In the genomic region with DNA sequence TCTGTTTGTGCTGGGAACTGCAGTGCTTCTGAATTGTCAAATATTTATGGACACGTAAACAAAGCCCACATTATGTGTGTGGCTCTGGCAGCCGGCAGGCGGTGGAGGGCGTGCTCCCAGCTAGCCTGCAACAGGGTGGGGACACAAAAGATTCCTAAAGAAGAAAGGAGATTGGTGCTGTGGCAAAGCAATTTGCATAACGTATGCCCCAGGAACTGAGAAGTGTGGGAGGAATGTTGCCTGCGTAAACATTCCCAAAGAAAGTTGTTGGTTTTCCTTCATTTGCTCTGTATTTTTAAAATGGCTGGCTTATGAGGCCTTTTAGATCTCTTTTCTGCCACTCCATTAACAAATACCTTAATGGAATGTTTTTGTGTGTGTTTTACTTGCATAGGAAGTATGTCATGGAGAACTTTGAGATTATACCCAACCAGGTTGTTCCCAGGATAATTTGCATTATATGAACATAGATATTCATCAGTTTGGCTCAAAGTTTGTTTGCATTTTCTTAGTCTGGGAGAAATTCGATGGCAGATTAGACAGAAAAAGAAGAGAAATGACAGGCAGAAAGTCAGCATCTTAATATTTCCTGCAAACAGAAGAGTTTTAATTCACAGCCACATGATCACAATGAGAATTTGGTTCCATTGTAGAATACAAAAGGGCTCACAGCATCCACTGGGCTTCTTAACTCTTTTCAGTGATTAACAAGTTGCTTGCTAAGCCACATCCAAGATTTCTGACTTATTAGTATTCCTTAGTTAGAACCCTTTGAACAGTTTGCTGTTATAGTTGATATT, we compare ENCODE assay signal across 9 cellular contexts. TPM values are rescaled to one million over a fixed set of nuclear protein-coding genes. Genes with fewer than 3 reads are reported as not detected.
A peak's percentile ranks its signal among the peaks of the same experiment; 100 is the strongest.
DNase-seq lines count a peak whose midpoint lies in the region; ATAC-seq and TF ChIP-seq lines count a peak whose summit lies in the region.
"Had no signal": no experiment of that assay in that cellular context is flagged by ENCODE, and none has a peak within 500 bp of the region (broad histone marks: within the 10 kb centered on the region; RNA-seq: fewer than 3 reads in every experiment).

No MANE protein-coding gene starts in this region.

- WGBS in body of pancreas, 2 donors: 6 to 18% methylated on average over 7 of the region's 7 CpGs

- peak; percentile 74 to 89 (median 82) for DNase-seq in body of pancreas
- peak in 9 of 10 donors; percentile 38 to 95 (median 56) for DNase-seq in posterior cingulate gyrus
- DNase-seq in stimulated activated naive CD8-positive, alpha-beta T cell treated with anti-CD3 and anti-CD28 coated beads, Interleukin-15, Interleukin-2, amounts not matched to agents 100 U/mL and 50 U/mL, for 24 hours: no peak
- no peak for DNase-seq in MV-4-11 (lab: John Stamatoyannopoulos, UW)
- DNase-seq in activated naive CD4-positive, alpha-beta T cell treated with anti-CD3 and anti-CD28 coated beads for 36 hours: no peak
- DNase-seq: activated CD4-positive, alpha-beta T cell treated with anti-CD3 and anti-CD28 coated beads, Interleukin-2, amount 50 U/mL, for 4 hours had no signal

- H3K36me3 ChIP-seq in HUES6 (ENCODE audit: control insufficient read depth, insufficient read depth, low read length) (peaks cover 14% of the 10 kb centered on the region), body of pancreas (replicated peaks in 1 of 2; ENCODE audit: insufficient read depth in 1 of 2, low read depth in 2 of 2) (no peaks in the 10 kb centered on the region), iPS-15b (ENCODE audit: control insufficient read depth, insufficient read depth, low read length) (peaks cover 8% of the 10 kb centered on the region)

- ATAC-seq in body of pancreas (peak; percentile 89), GM18520 (IDR thresholded peaks at IDR 0.05; ENCODE audit: unreplicated experiment) (no peak)
- no peak for ATAC-seq in stimulated activated naive CD8-positive, alpha-beta T cell treated with anti-CD3 and anti-CD28 coated beads, Interleukin-15, Interleukin-2, amounts not matched to agents 100 U/mL and 50 U/mL, for 24 hours

- H3K9ac ChIP-seq in HUES6 (ENCODE audit: low read length) (peak overlapping the region; percentile 20), iPS-15b (ENCODE audit: low read depth, low read length) (peak overlapping the region; percentile 62)

- intact Hi-C loops in body of pancreas (cut with DNase I) (no loop called here), posterior cingulate gyrus (cut with DNase I) (no loop called here)
- intact Hi-C loops in activated naive CD4-positive, alpha-beta T cell treated with anti-CD3 and anti-CD28 coated beads for 36 hours (cut with micrococcal nuclease): loop anchor here (10.0 kb wide), 1 partner anchor 419 kb away; no protein-coding TSS in a partner anchor

- no peaks in the 10 kb centered on the region for H3K9me3 Mint-ChIP-seq in activated naive CD4-positive, alpha-beta T cell treated with anti-CD3 and anti-CD28 coated beads for 36 hours

- peaks cover 4% of the 10 kb centered on the region for H3K36me3 Mint-ChIP-seq in activated naive CD4-positive, alpha-beta T cell treated with anti-CD3 and anti-CD28 coated beads for 36 hours (ENCODE audit: low read depth)

- H3K9me3 ChIP-seq in HUES6 (ENCODE audit: control insufficient read depth, insufficient read depth, low read depth, low read length): no peaks in the 10 kb centered on the region
- no peaks in the 10 kb centered on the region for H3K9me3 ChIP-seq in body of pancreas
- H3K9me3 ChIP-seq in iPS-15b (ENCODE audit: control insufficient read depth, insufficient read depth, low read length): no peaks in the 10 kb centered on the region

- H3K4me1 ChIP-seq in HUES6 (ENCODE audit: control insufficient read depth, insufficient read depth, low read length): peaks cover 38% of the 10 kb centered on the region
- H3K4me1 ChIP-seq in body of pancreas: peaks cover 36% of the 10 kb centered on the region
- peaks cover 35% of the 10 kb centered on the region for H3K4me1 ChIP-seq in iPS-15b (ENCODE audit: control insufficient read depth, insufficient read depth, low read length)

- peaks cover 17% of the 10 kb centered on the region for H3K27me3 Mint-ChIP-seq in activated naive CD4-positive, alpha-beta T cell treated with anti-CD3 and anti-CD28 coated beads for 36 hours (ENCODE audit: low read depth)

- TF ChIP-seq CTCF in body of pancreas (IDR thresholded peaks at IDR 0.05): peak in 4 of 7 experiments; percentile 48 to 56 (median 52)

- no peak overlapping the region for H3K4me3 Mint-ChIP-seq in activated naive CD4-positive, alpha-beta T cell treated with anti-CD3 and anti-CD28 coated beads for 36 hours

- H3K4me1 Mint-ChIP-seq in activated naive CD4-positive, alpha-beta T cell treated with anti-CD3 and anti-CD28 coated beads for 36 hours (ENCODE audit: low read depth): peaks cover 5% of the 10 kb centered on the region

- CTCF ChIA-PET in activated naive CD4-positive, alpha-beta T cell treated with anti-CD3 and anti-CD28 coated beads for 36 hours (lab: Charles Lee): interaction anchor here (1.2 to 6.3 kb wide), 8 partner anchors 10 to 111 kb away, joined by 3 to 125 read pairs (median 10); partner anchors contain the start of genes C11orf52, DIXDC1 and FDXACB1

- peak overlapping the region; percentile 44 for H3K4me3 ChIP-seq in HUES6 (ENCODE audit: low read depth, low read length)
- H3K4me3 ChIP-seq in body of pancreas: peak overlapping the region; percentile 15
- peak overlapping the region; percentile 36 for H3K4me3 ChIP-seq in iPS-15b (ENCODE audit: low read depth, low read length)

- H3K27me3 ChIP-seq in HUES6 (ENCODE audit: control insufficient read depth, insufficient read depth, low read length) (no peaks in the 10 kb centered on the region), body of pancreas (no peaks in the 10 kb centered on the region), iPS-15b (ENCODE audit: control insufficient read depth, insufficient read depth, low read length) (no peaks in the 10 kb centered on the region)

- no peak overlapping the region for H3K27ac Mint-ChIP-seq in activated naive CD4-positive, alpha-beta T cell treated with anti-CD3 and anti-CD28 coated beads for 36 hours

- H3K27ac ChIP-seq in HUES6 (ENCODE audit: low read depth, low read length) (peak overlapping the region; percentile 77), body of pancreas (peak overlapping the region; percentile 86 to 94 (median 92))

- peak; percentile 48 to 84 (median 84) for TF ChIP-seq POLR2A in body of pancreas (IDR thresholded peaks at IDR 0.05)

RNA-seq across cellular contexts. Expression of gene DLAT, which starts 41.8 kb away (rescaled TPM):
- total RNA-seq in body of pancreas: 10 to 100 TPM; 10.4 to 10.5 TPM
- 10 to 100 TPM; 34.2 to 36.8 TPM for total RNA-seq in activated naive CD4-positive, alpha-beta T cell treated with anti-CD3 and anti-CD28 coated beads for 36 hours

RNA-seq across cellular contexts. Expression of gene DIXDC1, which starts 46.2 kb away (rescaled TPM):
- 10 to 100 TPM; 14.0 to 23.4 TPM for total RNA-seq in body of pancreas
- total RNA-seq in activated naive CD4-positive, alpha-beta T cell treated with anti-CD3 and anti-CD28 coated beads for 36 hours: 1 to 10 TPM; 3.5 to 4.3 TPM

Comparison
In these comparisons a context has a peak if more than half of its experiments do, and no peak if none do; other contexts are left out.
1. DNase-seq: peak in body of pancreas (4 of 4) and posterior cingulate gyrus (9 of 10); none in stimulated activated naive CD8-positive, alpha-beta T cell treated with anti-CD3 and anti-CD28 coated beads, Interleukin-15, Interleukin-2, amounts not matched to agents 100 U/mL and 50 U/mL, for 24 hours (single experiment), MV-4-11 (single experiment) and activated naive CD4-positive, alpha-beta T cell treated with anti-CD3 and anti-CD28 coated beads for 36 hours (single experiment).
2. Peak in every context shown above with its lines, with median percentiles within 50 percentile points of each other: H3K4me3 ChIP-seq.